ENCODE assay signal across 1 cellular context in the genomic region with DNA sequence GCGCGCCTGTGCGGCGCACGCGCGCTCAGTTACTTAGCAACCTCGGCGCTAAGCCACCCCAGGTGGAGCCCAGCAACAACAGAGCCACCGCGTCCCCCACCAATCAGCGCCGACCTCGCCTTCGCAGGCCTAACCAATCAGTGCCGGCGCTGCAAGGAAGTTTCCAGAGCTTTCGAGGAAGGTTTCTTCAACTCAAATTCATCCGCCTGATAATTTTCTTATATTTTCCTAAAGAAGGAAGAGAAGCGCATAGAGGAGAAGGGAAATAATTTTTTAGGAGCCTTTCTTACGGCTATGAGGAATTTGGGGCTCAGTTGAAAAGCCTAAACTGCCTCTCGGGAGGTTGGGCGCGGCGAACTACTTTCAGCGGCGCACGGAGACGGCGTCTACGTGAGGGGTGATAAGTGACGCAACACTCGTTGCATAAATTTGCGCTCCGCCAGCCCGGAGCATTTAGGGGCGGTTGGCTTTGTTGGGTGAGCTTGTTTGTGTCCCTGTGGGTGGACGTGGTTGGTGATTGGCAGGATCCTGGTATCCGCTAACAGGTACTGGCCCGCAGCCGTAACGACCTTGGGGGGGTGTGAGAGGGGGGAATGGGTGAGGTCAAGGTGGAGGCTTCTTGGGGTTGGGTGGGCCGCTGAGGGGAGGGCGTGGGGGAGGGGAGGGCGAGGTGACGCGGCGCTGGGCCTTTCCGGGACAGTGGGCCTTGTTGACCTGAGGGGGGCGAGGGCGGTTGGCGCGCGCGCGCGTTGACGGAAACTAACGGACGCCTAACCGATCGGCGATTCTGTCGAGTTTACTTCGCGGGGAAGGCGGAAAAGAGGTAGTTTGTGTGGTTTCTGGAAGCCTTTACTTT.
A peak's percentile ranks its signal among the peaks of the same experiment; 100 is the strongest.
TF ChIP-seq lines count a peak whose summit lies in the region.

Gene UBB, plus strand, starts transcription at position 452 of the 856 bp plus-strand sequence. CDS start 817 bp downstream, outside the sequence.

TF ChIP-seq in K562, 482 proteins besides CTCF, POLR2A, EP300 and RAD21 (continued from another document and continues in another):
- TF ChIP-seq, protein P1, sequence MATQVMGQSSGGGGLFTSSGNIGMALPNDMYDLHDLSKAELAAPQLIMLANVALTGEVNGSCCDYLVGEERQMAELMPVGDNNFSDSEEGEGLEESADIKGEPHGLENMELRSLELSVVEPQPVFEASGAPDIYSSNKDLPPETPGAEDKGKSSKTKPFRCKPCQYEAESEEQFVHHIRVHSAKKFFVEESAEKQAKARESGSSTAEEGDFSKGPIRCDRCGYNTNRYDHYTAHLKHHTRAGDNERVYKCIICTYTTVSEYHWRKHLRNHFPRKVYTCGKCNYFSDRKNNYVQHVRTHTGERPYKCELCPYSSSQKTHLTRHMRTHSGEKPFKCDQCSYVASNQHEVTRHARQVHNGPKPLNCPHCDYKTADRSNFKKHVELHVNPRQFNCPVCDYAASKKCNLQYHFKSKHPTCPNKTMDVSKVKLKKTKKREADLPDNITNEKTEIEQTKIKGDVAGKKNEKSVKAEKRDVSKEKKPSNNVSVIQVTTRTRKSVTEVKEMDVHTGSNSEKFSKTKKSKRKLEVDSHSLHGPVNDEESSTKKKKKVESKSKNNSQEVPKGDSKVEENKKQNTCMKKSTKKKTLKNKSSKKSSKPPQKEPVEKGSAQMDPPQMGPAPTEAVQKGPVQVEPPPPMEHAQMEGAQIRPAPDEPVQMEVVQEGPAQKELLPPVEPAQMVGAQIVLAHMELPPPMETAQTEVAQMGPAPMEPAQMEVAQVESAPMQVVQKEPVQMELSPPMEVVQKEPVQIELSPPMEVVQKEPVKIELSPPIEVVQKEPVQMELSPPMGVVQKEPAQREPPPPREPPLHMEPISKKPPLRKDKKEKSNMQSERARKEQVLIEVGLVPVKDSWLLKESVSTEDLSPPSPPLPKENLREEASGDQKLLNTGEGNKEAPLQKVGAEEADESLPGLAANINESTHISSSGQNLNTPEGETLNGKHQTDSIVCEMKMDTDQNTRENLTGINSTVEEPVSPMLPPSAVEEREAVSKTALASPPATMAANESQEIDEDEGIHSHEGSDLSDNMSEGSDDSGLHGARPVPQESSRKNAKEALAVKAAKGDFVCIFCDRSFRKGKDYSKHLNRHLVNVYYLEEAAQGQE (CRISPR knock-in tag; IDR thresholded peaks at IDR 0.05; ENCODE audit: low read depth), result no peak
- TF ChIP-seq TCF7L2 (IDR thresholded peaks at IDR 0.05; ENCODE audit: low read depth, low read length) (no peak), CBFA2T3 (IDR thresholded peaks at IDR 0.05) (0 out of 2 replicates have a peak, but pooled peaks have one; percentile 9), U2AF2 (optimal IDR thresholded peaks at IDR 0.05; ENCODE audit: low read depth, low read length) (no peak), EP400 (IDR thresholded peaks at IDR 0.05) (peak; percentile 96), SRSF1 (IDR thresholded peaks at IDR 0.05; ENCODE audit: low read depth, low read length) (no peak), RBFOX2 (IDR thresholded peaks at IDR 0.05; ENCODE audit: low read depth, low read length) (peak; percentile 97), ZNF165 (CRISPR knock-in tag; IDR thresholded peaks at IDR 0.05; ENCODE audit: borderline replicate concordance) (no peak), XRCC3 (IDR thresholded peaks at IDR 0.05) (no peak), MCM7 (IDR thresholded peaks at IDR 0.05) (no peak), AFF1 (IDR thresholded peaks at IDR 0.05; ENCODE audit: low read depth in 1 of 2, partially characterized antibody in 2 of 2) (peak in 1 of 2 experiments; percentile 59), MED1 (CRISPR knock-in tag; IDR thresholded peaks at IDR 0.05; ENCODE audit: borderline replicate concordance) (no peak), HNRNPK (IDR thresholded peaks at IDR 0.05; ENCODE audit: low read depth, low read length, poor library complexity, severe bottlenecking) (no peak), NFE2L1 (tag; IDR thresholded peaks at IDR 0.05; ENCODE audit: borderline replicate concordance, low read depth) (no peak), NFIC (IDR thresholded peaks at IDR 0.05) (peak; percentile 68), SIN3B (IDR thresholded peaks at IDR 0.05; ENCODE audit: low read depth) (no peak; the same call in 1 of the 2 replicates), ZNF124 (CRISPR knock-in tag; IDR thresholded peaks at IDR 0.05) (no peak), C11orf30 (IDR thresholded peaks at IDR 0.05; ENCODE audit: low read depth) (peak; percentile 53), CREB3 (tag; conservative IDR thresholded peaks at IDR 0.05; ENCODE audit: low read depth) (no peak), HNRNPH1 (optimal IDR thresholded peaks at IDR 0.05; ENCODE audit: low read depth, low read length) (no peak), ETS2 (tag; IDR thresholded peaks at IDR 0.05; ENCODE audit: borderline replicate concordance, poor library complexity, severe bottlenecking) (no peak), NFXL1 (CRISPR knock-in tag; IDR thresholded peaks at IDR 0.05) (no peak), ZNF668 (CRISPR knock-in tag; IDR thresholded peaks at IDR 0.05) (no peak), ZEB2 (IDR thresholded peaks at IDR 0.05) (peak; percentile 42; the same call in 1 of the 2 replicates), ZNF740 (CRISPR knock-in tag; IDR thresholded peaks at IDR 0.05) (no peak; the same call in 1 of the 2 replicates), ZNF740 (tag; IDR thresholded peaks at IDR 0.05) (0 out of 4 replicates have a peak, but pooled peaks of 1 of the 2 experiments have one; percentile 64), U2AF1 (optimal IDR thresholded peaks at IDR 0.05; ENCODE audit: low read depth, low read length) (no peak), KLF13 (tag; IDR thresholded peaks at IDR 0.05; ENCODE audit: borderline replicate concordance, low read depth) (peak; percentile 85), ZNF140 (CRISPR knock-in tag; IDR thresholded peaks at IDR 0.05) (no peak), SAFB (IDR thresholded peaks at IDR 0.05; ENCODE audit: borderline replicate concordance, low read depth, low read length) (no peak)
- TF ChIP-seq, protein P2, sequence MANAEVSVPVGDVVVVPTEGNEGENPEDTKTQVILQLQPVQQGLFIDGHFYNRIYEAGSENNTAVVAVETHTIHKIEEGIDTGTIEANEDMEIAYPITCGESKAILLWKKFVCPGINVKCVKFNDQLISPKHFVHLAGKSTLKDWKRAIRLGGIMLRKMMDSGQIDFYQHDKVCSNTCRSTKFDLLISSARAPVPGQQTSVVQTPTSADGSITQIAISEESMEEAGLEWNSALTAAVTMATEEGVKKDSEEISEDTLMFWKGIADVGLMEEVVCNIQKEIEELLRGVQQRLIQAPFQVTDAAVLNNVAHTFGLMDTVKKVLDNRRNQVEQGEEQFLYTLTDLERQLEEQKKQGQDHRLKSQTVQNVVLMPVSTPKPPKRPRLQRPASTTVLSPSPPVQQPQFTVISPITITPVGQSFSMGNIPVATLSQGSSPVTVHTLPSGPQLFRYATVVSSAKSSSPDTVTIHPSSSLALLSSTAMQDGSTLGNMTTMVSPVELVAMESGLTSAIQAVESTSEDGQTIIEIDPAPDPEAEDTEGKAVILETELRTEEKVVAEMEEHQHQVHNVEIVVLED (CRISPR knock-in tag; IDR thresholded peaks at IDR 0.05), result peak; percentile 100
- TF ChIP-seq, protein P3, sequence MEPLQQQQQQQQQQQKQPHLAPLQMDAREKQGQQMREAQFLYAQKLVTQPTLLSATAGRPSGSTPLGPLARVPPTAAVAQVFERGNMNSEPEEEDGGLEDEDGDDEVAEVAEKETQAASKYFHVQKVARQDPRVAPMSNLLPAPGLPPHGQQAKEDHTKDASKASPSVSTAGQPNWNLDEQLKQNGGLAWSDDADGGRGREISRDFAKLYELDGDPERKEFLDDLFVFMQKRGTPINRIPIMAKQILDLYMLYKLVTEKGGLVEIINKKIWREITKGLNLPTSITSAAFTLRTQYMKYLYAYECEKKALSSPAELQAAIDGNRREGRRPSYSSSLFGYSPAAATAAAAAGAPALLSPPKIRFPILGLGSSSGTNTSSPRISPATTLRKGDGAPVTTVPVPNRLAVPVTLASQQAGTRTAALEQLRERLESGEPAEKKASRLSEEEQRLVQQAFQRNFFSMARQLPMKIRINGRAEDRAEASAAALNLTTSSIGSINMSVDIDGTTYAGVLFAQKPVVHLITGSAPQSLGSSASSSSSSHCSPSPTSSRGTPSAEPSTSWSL (CRISPR knock-in tag; IDR thresholded peaks at IDR 0.05; ENCODE audit: borderline replicate concordance), result no peak
- TF ChIP-seq, protein P4, sequence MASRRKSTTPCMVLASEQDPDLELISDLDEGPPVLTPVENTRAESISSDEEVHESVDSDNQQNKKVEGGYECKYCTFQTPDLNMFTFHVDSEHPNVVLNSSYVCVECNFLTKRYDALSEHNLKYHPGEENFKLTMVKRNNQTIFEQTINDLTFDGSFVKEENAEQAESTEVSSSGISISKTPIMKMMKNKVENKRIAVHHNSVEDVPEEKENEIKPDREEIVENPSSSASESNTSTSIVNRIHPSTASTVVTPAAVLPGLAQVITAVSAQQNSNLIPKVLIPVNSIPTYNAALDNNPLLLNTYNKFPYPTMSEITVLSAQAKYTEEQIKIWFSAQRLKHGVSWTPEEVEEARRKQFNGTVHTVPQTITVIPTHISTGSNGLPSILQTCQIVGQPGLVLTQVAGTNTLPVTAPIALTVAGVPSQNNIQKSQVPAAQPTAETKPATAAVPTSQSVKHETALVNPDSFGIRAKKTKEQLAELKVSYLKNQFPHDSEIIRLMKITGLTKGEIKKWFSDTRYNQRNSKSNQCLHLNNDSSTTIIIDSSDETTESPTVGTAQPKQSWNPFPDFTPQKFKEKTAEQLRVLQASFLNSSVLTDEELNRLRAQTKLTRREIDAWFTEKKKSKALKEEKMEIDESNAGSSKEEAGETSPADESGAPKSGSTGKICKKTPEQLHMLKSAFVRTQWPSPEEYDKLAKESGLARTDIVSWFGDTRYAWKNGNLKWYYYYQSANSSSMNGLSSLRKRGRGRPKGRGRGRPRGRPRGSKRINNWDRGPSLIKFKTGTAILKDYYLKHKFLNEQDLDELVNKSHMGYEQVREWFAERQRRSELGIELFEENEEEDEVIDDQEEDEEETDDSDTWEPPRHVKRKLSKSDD (conservative IDR thresholded peaks at IDR 0.05; ENCODE audit: low read length), result no peak
